In genomic region chr17:65154770-65155589, GRCh38 we compare ENCODE assay signal across 8 cellular contexts. TPM values are rescaled to one million over a fixed set of nuclear protein-coding genes. Genes with fewer than 3 reads are reported as not detected.
DNase-seq lines count a peak whose midpoint lies in the region; ATAC-seq, FAIRE-seq and TF ChIP-seq lines count a peak whose summit lies in the region.

No MANE protein-coding gene starts in this region.

- DNase-seq in GF-D8 (lab: John Stamatoyannopoulos, UW) (peak; percentile 15), HTR-8/SVneo (ENCODE audit: insufficient read length, low spot score) (peak; percentile 45), astrocyte (ENCODE audit: low read depth) (peak; percentile 16), NCI-H2227 treated with DMSO at 0.1 percent for 48 hours (lab: John Stamatoyannopoulos, UW) (no peak), erythroblast (lab: John Stamatoyannopoulos, UW) (no peak), NCI-H2171 treated with DMSO at 0.1 percent for 48 hours (lab: John Stamatoyannopoulos, UW) (no peak), left ventricle myocardium inferior (no peak)

- H3K4me3 ChIP-seq in astrocyte (ENCODE audit: insufficient read depth, low read depth, low read length) (no peak overlapping the region), left ventricle myocardium inferior (no peak overlapping the region)

- no peak overlapping the region for H2AFZ ChIP-seq in astrocyte (ENCODE audit: low read depth, low read length)

- H3K27ac Mint-ChIP-seq in astrocyte (ENCODE audit: unreplicated experiment) = no peak overlapping the region

- no peaks in the 10 kb centered on the region for H3K4me1 ChIP-seq in astrocyte (ENCODE audit: insufficient read depth, low read length)
- H3K4me1 ChIP-seq in left ventricle myocardium inferior = no peaks in the 10 kb centered on the region

- H3K27me3 ChIP-seq in astrocyte (ENCODE audit: insufficient read depth, low read length) (peaks cover 15% of the 10 kb centered on the region), left ventricle myocardium inferior (ENCODE audit: low read depth) (peaks cover 25% of the 10 kb centered on the region)

- no peaks in the 10 kb centered on the region for H4K20me1 ChIP-seq in astrocyte (ENCODE audit: insufficient read depth, low read length)

- peaks cover 20% of the 10 kb centered on the region for H3K4me1 Mint-ChIP-seq in astrocyte (ENCODE audit: low read depth, unreplicated experiment)

- no peak for TF ChIP-seq POLR2A in erythroblast (IDR thresholded peaks at IDR 0.05; ENCODE audit: low read length)

- H3K4me3 Mint-ChIP-seq in astrocyte (ENCODE audit: unreplicated experiment) = no peak overlapping the region

- peaks cover 8% of the 10 kb centered on the region for H3K36me3 Mint-ChIP-seq in astrocyte (ENCODE audit: low read depth, unreplicated experiment)

- TF ChIP-seq CTCF in astrocyte (IDR thresholded peaks at IDR 0.05; ENCODE audit: insufficient read depth, low read depth, low read length) (no peak), left ventricle myocardium inferior (IDR thresholded peaks at IDR 0.05; ENCODE audit: borderline replicate concordance) (no peak)

- intact Hi-C loops in left ventricle myocardium inferior (cut with micrococcal nuclease) = no loop called here

- H3K79me2 ChIP-seq in astrocyte (ENCODE audit: insufficient read depth, low read length) = no peaks in the 10 kb centered on the region

- no peaks in the 10 kb centered on the region for H3K9me3 ChIP-seq in astrocyte (ENCODE audit: insufficient read depth, low read depth, low read length)
- H3K9me3 ChIP-seq in left ventricle myocardium inferior (replicated peaks) = no peaks in the 10 kb centered on the region

- peak; percentile 87 for ATAC-seq in GM21529 (IDR thresholded peaks at IDR 0.05; ENCODE audit: unreplicated experiment)

- H3K9ac ChIP-seq in astrocyte (ENCODE audit: low read length) = no peak overlapping the region

- FAIRE-seq in HTR-8/SVneo (lab: Jason Lieb, UNC) (no peak), astrocyte (lab: Jason Lieb, UNC) (no peak)

- H3K4me2 ChIP-seq in astrocyte (ENCODE audit: low read length) = no peak overlapping the region

- no peak overlapping the region for H3K27ac ChIP-seq in astrocyte (ENCODE audit: low read depth, low read length)
- no peak overlapping the region for H3K27ac ChIP-seq in left ventricle myocardium inferior (replicated peaks)

- H3K36me3 ChIP-seq in astrocyte (ENCODE audit: insufficient read depth, low read length) = no peaks in the 10 kb centered on the region
- no peaks in the 10 kb centered on the region for H3K36me3 ChIP-seq in left ventricle myocardium inferior

- H3K27me3 Mint-ChIP-seq in astrocyte (ENCODE audit: low read depth, unreplicated experiment) = peaks cover 6% of the 10 kb centered on the region

- H3K9me3 Mint-ChIP-seq in astrocyte (ENCODE audit: unreplicated experiment) = no peaks in the 10 kb centered on the region

RNA-seq across cellular contexts. Expression of gene RGS9, which starts 17.8 kb away (rescaled TPM):
- total RNA-seq in astrocyte = 8.6 and 9.4 TPM in 2 replicates
- total RNA-seq in left ventricle myocardium inferior = 1.6 TPM

Comparison
In these comparisons a context has a peak if more than half of its experiments do, and no peak if none do; other contexts are left out.
1. DNase-seq: peak in GF-D8 (single experiment), HTR-8/SVneo (single experiment) and astrocyte (single experiment); none in NCI-H2227 treated with DMSO at 0.1 percent for 48 hours (single experiment), erythroblast (0 of 2), NCI-H2171 treated with DMSO at 0.1 percent for 48 hours (single experiment) and left ventricle myocardium inferior (single experiment).